ENCODE assay signal across 1 cellular context in genomic region chr4:10033191-10033881, GRCh38.
A peak's percentile ranks its signal among the peaks of the same experiment; 100 is the strongest.
TF ChIP-seq lines count a peak whose summit lies in the region.

No MANE protein-coding gene starts in this region.

TF ChIP-seq in K562, 482 proteins besides CTCF, POLR2A, EP300 and RAD21 (continued from another document):
- TF ChIP-seq ZBTB5 (IDR thresholded peaks at IDR 0.05), result no peak
- TF ChIP-seq ZNF699 (CRISPR knock-in tag; IDR thresholded peaks at IDR 0.05; ENCODE audit: insufficient replicate concordance), result no peak
- no peak for TF ChIP-seq ZNF431 (CRISPR knock-in tag; IDR thresholded peaks at IDR 0.05)
- no peak for TF ChIP-seq KLF6 (CRISPR knock-in tag; IDR thresholded peaks at IDR 0.05; ENCODE audit: borderline replicate concordance)
- TF ChIP-seq FOSL1 (tag; conservative IDR thresholded peaks at IDR 0.05), result 0 out of 2 replicates have a peak, but pooled peaks have one; percentile 14
- peak; percentile 42; the same call in 1 of the 2 replicates for TF ChIP-seq ARID1B (IDR thresholded peaks at IDR 0.05)
- TF ChIP-seq CCAR2 (IDR thresholded peaks at IDR 0.05; ENCODE audit: low read depth, low read length), result no peak
- no peak for TF ChIP-seq SETDB1 (IDR thresholded peaks at IDR 0.05; ENCODE audit: low read length)
- TF ChIP-seq HCFC1 (IDR thresholded peaks at IDR 0.05; ENCODE audit: low read depth, low read length), result no peak
- no peak for TF ChIP-seq TAF15 (IDR thresholded peaks at IDR 0.05; ENCODE audit: low read depth, low read length)
- TF ChIP-seq SP2 (IDR thresholded peaks at IDR 0.05; ENCODE audit: extremely low read depth, low read depth, low read length, poor library complexity, severe bottlenecking), result no peak
- TF ChIP-seq KDM5B (IDR thresholded peaks at IDR 0.05; ENCODE audit: insufficient replicate concordance, low read depth, low read length), result no peak
- TF ChIP-seq TCF3 (CRISPR knock-in tag; IDR thresholded peaks at IDR 0.05), result no peak
- no peak for TF ChIP-seq MTA2 (IDR thresholded peaks at IDR 0.05; ENCODE audit: low read depth)
- no peak for TF ChIP-seq SMAD4 (CRISPR knock-in tag; conservative IDR thresholded peaks at IDR 0.05)
- no peak for TF ChIP-seq MED1 (CRISPR knock-in tag; IDR thresholded peaks at IDR 0.05; ENCODE audit: borderline replicate concordance)
- TF ChIP-seq IRF9 (tag; IDR thresholded peaks at IDR 0.05), result no peak
- TF ChIP-seq CBFA2T3 (IDR thresholded peaks at IDR 0.05), result peak; percentile 17; the same call in 1 of the 2 replicates
- TF ChIP-seq ZNF766 (CRISPR knock-in tag; conservative IDR thresholded peaks at IDR 0.05), result no peak
- no peak for TF ChIP-seq RBM25 (IDR thresholded peaks at IDR 0.05; ENCODE audit: low read depth, low read length, severe bottlenecking)
- peak; percentile 49 for TF ChIP-seq EGR1 (conservative IDR thresholded peaks at IDR 0.05)
- no peak for TF ChIP-seq NELFE (IDR thresholded peaks at IDR 0.05; ENCODE audit: insufficient read depth, insufficient read length)
- TF ChIP-seq DDX20 (tag; IDR thresholded peaks at IDR 0.05; ENCODE audit: low read depth), result no peak
- TF ChIP-seq TCFL5 (CRISPR knock-in tag; conservative IDR thresholded peaks at IDR 0.05), result no peak
- TF ChIP-seq SAFB2 (IDR thresholded peaks at IDR 0.05; ENCODE audit: borderline replicate concordance, low read depth, low read length, severe bottlenecking), result no peak
- TF ChIP-seq ZNF324 (CRISPR knock-in tag; IDR thresholded peaks at IDR 0.05), result no peak
- no peak for TF ChIP-seq SIRT6 (IDR thresholded peaks at IDR 0.05; ENCODE audit: low read depth, low read length)
- TF ChIP-seq ZNF780A (CRISPR knock-in tag; IDR thresholded peaks at IDR 0.05), result no peak
- TF ChIP-seq DMBX1 (CRISPR knock-in tag; IDR thresholded peaks at IDR 0.05; ENCODE audit: borderline replicate concordance), result no peak
- TF ChIP-seq CTCFL (IDR thresholded peaks at IDR 0.05; ENCODE audit: borderline replicate concordance, insufficient read depth, low read depth, low read length, poor library complexity, severe bottlenecking), result no peak
- TF ChIP-seq, protein P1, sequence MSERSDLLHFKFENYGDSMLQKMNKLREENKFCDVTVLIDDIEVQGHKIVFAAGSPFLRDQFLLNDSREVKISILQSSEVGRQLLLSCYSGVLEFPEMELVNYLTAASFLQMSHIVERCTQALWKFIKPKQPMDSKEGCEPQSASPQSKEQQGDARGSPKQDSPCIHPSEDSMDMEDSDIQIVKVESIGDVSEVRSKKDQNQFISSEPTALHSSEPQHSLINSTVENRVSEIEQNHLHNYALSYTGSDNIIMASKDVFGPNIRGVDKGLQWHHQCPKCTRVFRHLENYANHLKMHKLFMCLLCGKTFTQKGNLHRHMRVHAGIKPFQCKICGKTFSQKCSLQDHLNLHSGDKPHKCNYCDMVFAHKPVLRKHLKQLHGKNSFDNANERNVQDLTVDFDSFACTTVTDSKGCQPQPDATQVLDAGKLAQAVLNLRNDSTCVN (CRISPR knock-in tag; IDR thresholded peaks at IDR 0.05), result no peak
- TF ChIP-seq HSF4 (CRISPR knock-in tag; IDR thresholded peaks at IDR 0.05; ENCODE audit: borderline replicate concordance), result no peak
- TF ChIP-seq ZNF518B (CRISPR knock-in tag; IDR thresholded peaks at IDR 0.05), result no peak
- no peak for TF ChIP-seq E2F4 (CRISPR knock-in tag; IDR thresholded peaks at IDR 0.05; ENCODE audit: low read depth)
- no peak for TF ChIP-seq PRPF4 (IDR thresholded peaks at IDR 0.05; ENCODE audit: insufficient read depth, low read depth, low read length, poor library complexity, severe bottlenecking)
- no peak for TF ChIP-seq SP1 (CRISPR knock-in tag; IDR thresholded peaks at IDR 0.05)
- TF ChIP-seq NFIX (CRISPR knock-in tag; IDR thresholded peaks at IDR 0.05; ENCODE audit: low read depth), result no peak
- TF ChIP-seq, protein P2, sequence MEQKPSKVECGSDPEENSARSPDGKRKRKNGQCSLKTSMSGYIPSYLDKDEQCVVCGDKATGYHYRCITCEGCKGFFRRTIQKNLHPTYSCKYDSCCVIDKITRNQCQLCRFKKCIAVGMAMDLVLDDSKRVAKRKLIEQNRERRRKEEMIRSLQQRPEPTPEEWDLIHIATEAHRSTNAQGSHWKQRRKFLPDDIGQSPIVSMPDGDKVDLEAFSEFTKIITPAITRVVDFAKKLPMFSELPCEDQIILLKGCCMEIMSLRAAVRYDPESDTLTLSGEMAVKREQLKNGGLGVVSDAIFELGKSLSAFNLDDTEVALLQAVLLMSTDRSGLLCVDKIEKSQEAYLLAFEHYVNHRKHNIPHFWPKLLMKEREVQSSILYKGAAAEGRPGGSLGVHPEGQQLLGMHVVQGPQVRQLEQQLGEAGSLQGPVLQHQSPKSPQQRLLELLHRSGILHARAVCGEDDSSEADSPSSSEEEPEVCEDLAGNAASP (IDR thresholded peaks at IDR 0.05), result no peak
- TF ChIP-seq ZNF444 (CRISPR knock-in tag; IDR thresholded peaks at IDR 0.05), result no peak
